35 cellular contexts compared by ENCODE assay signal in the genomic region with DNA sequence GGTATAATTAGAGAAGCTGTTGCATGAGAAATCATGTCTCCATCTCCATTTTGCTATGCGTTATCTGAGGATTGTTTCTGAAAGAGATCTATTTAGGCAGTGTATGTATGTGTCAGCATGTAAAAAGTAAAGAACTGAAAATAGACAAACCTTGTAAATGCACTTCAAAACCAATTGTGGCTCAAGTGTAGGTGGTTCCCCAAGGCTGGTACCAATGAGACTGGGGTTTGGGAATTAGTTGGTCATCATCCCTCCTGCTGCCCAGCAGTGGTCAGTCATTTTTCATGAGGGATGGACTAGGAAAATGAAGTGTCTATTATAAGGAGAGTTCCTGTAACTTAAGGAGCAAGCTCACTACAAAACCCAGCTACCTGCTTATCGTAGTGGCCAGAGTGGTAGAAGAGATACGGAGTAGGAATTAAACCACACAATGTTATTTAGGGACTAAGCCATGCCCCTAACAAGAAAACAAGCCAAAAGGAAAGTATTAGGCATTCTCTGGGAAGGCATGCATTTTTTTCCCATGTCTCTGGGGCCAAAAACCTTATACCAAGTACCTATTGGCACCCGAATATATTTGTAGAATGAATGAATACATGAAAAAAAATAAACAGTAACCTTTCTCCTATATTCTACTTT. TPM values are rescaled to one million over a fixed set of nuclear protein-coding genes. Genes with fewer than 3 reads are reported as not detected.
"Had no signal": no experiment of that assay in that cellular context is flagged by ENCODE, and none has a peak within 500 bp of the region (broad histone marks: within the 10 kb centered on the region; RNA-seq: fewer than 3 reads in every experiment).

No MANE protein-coding gene starts in this region.

- H3K9me3 ChIP-seq: adrenal gland had no signal

- ATAC-seq: activated CD8-positive, alpha-beta T cell treated with anti-CD3 and anti-CD28 coated beads for 36 hours; activated naive CD4-positive, alpha-beta T cell treated with anti-CD3 and anti-CD28 coated beads, Interleukin-2, amount 50 U/mL, for 72 hours; activated T-cell treated with anti-CD3 and anti-CD28 coated beads, Interleukin-2, amount 50 U/mL, for 4 hours; activated T-cell treated with anti-CD3 and anti-CD28 coated beads, Interleukin-2, amount 50 U/mL, for 72 hours; activated T-helper 17 cell treated with anti-CD3 and anti-CD28 coated beads, Interleukin-2, amount 50 U/mL, for 72 hours had no signal

- H3K27ac ChIP-seq: adrenal gland, cardiac muscle cell, VCaP had no signal

- H3K4me3 ChIP-seq: adrenal gland, cardiac muscle cell had no signal

- H3K4me1 ChIP-seq: adrenal gland had no signal

- H3K27me3 ChIP-seq: adrenal gland, cardiac muscle cell had no signal

- FAIRE-seq: bronchial epithelial cell, TTC549 had no signal

- H3K36me3 ChIP-seq: cardiac muscle cell had no signal

- DNase-seq: activated B cell treated with CpG ODN at 0.5 μM for 24 hours; activated CD4-positive, alpha-beta memory T cell treated with anti-CD3 and anti-CD28 coated beads for 36 hours; activated CD4-positive, alpha-beta T cell treated with anti-CD3 and anti-CD28 coated beads for 4 hours; activated CD4-positive, alpha-beta T cell treated with anti-CD3 and anti-CD28 coated beads, Interleukin-2, amount 10 ng/mL, durations not matched to agents 24 days and 14 days; activated CD4-positive, alpha-beta T cell treated with anti-CD3 and anti-CD28 coated beads, Interleukin-2, amount 50 U/mL, for 1 hour; activated CD4-positive, alpha-beta T cell treated with anti-CD3 and anti-CD28 coated beads, Interleukin-2, amount 50 U/mL, for 4 hours; activated CD4-positive, CD25-positive, alpha-beta regulatory T cell treated with anti-CD3 and anti-CD28 coated beads, Interleukin-2, amount 50 U/mL, for 72 hours; activated CD8-positive, alpha-beta memory T cell treated with anti-CD3 and anti-CD28 coated beads, Interleukin-2, amount 50 U/mL, for 4 hours; activated CD8-positive, alpha-beta T cell treated with anti-CD3 and anti-CD28 coated beads for 36 hours; activated effector memory CD4-positive, alpha-beta T cell treated with anti-CD3 and anti-CD28 coated beads, Interleukin-2, amount 50 U/mL, for 16 hours; activated gamma-delta T cell treated with Interleukin-2 at 50 U/mL for 16 hours; activated naive CD4-positive, alpha-beta T cell; activated naive CD4-positive, alpha-beta T cell treated with anti-CD3 and anti-CD28 coated beads for 36 hours; activated naive CD4-positive, alpha-beta T cell treated with anti-CD3 and anti-CD28 coated beads, Interleukin-2, amount 50 U/mL, for 16 hours; activated naive CD8-positive, alpha-beta T cell treated with anti-CD3 and anti-CD28 coated beads for 36 hours; activated T-cell treated with anti-CD3 and anti-CD28 coated beads for 4 hours; activated T-cell treated with anti-CD3 and anti-CD28 coated beads, Interleukin-2, amount 50 U/mL, for 1 hour; activated T-cell treated with anti-CD3 and anti-CD28 coated beads, Interleukin-2, amount 50 U/mL, for 4 hours; activated T-cell treated with anti-CD3 and anti-CD28 coated beads, Interleukin-2, amount 50 U/mL, for 72 hours; adrenal gland; amniotic stem cell; aorta; caudate nucleus; cerebellar nuclear complex; T-helper 2 cell; T-helper 9 cell had no signal

RNA-seq across cellular contexts. Expression of a gene that starts 30.5 kb away (rescaled TPM):
- total RNA-seq: activated B cell treated with CpG ODN at 0.5 μM for 24 hours; activated CD4-positive, alpha-beta memory T cell treated with anti-CD3 and anti-CD28 coated beads for 36 hours; activated CD4-positive, alpha-beta T cell treated with anti-CD3 and anti-CD28 coated beads, Interleukin-2, amount 10 ng/mL, durations not matched to agents 24 days and 14 days; activated CD8-positive, alpha-beta memory T cell treated with anti-CD3 and anti-CD28 coated beads for 36 hours; activated CD8-positive, alpha-beta T cell treated with anti-CD3 and anti-CD28 coated beads for 36 hours; activated naive CD4-positive, alpha-beta T cell treated with anti-CD3 and anti-CD28 coated beads for 36 hours; activated naive CD4-positive, alpha-beta T cell treated with anti-CD3 and anti-CD28 coated beads, Interleukin-2, amount 50 U/mL, for 72 hours; activated naive CD8-positive, alpha-beta T cell treated with anti-CD3 and anti-CD28 coated beads for 36 hours; activated T-helper 1 cell treated with anti-CD3 and anti-CD28 coated beads, Interleukin-12 subunit alpha, Interleukin-12 subunit beta, Interleukin-2, Interleukin-4 antibody, amounts not matched to agents 30 ng/mL and 10 ng/mL and 1 ng/mL, durations not matched to agents 14 hours and 24 hours and 36 hours; cardiac muscle cell; chondrocyte had no signal
- polyA plus RNA-seq: cardiac muscle cell had no signal
